10 cellular contexts compared by ENCODE assay signal in genomic region chr11:2166091-2166851, GRCh38. TPM values are rescaled to one million over a fixed set of nuclear protein-coding genes. Genes with fewer than 3 reads are reported as not detected.
A peak's percentile ranks its signal among the peaks of the same experiment; 100 is the strongest.
DNase-seq lines count a peak whose midpoint lies in the region; ATAC-seq, FAIRE-seq and TF ChIP-seq lines count a peak whose summit lies in the region.
"Had no signal": no experiment of that assay in that cellular context is flagged by ENCODE, and none has a peak within 500 bp of the region (broad histone marks: within the 10 kb centered on the region; RNA-seq: fewer than 3 reads in every experiment).

No MANE protein-coding gene starts in this region.

- H3K4me2 ChIP-seq in OCI-LY1 (ENCODE audit: low read length) = no peak overlapping the region
- H3K4me2 ChIP-seq in keratinocyte (ENCODE audit: control insufficient read depth, extremely low read depth, insufficient read depth, low read depth, low read length) = peak overlapping the region; percentile 10

- no peaks in the 10 kb centered on the region for H3K9me2 ChIP-seq in OCI-LY1 (ENCODE audit: low read depth, low read length)

- H3K4me1 Mint-ChIP-seq in Caco-2 (ENCODE audit: low read depth, unreplicated experiment) = no peaks in the 10 kb centered on the region

- H4K20me1 ChIP-seq in OCI-LY1 (ENCODE audit: insufficient read depth, low read length) (no peaks in the 10 kb centered on the region), keratinocyte (ENCODE audit: control insufficient read depth, extremely low read depth, insufficient read depth, low read length) (no peaks in the 10 kb centered on the region)

- no peak overlapping the region for H3K4me3 Mint-ChIP-seq in Caco-2 (ENCODE audit: unreplicated experiment)

- H2AFZ ChIP-seq in OCI-LY1 (ENCODE audit: low read length) (no peak overlapping the region), keratinocyte (ENCODE audit: control insufficient read depth, low read length) (peak overlapping the region; percentile 60)

- no peak overlapping the region for H3K27ac Mint-ChIP-seq in Caco-2 (ENCODE audit: unreplicated experiment)

- no peak overlapping the region for H3K27ac ChIP-seq in OCI-LY1 (ENCODE audit: low read depth, low read length, poor library complexity, severe bottlenecking)
- no peak overlapping the region for H3K27ac ChIP-seq in keratinocyte (ENCODE audit: control insufficient read depth, insufficient read depth, low read length)

- no TSS peak for BruUV-seq in Caco-2 (replicated peaks; lab: Mats Ljungman, UMichigan)

- ATAC-seq in HG03460 (IDR thresholded peaks at IDR 0.05; ENCODE audit: unreplicated experiment) (no peak), HG02938 (IDR thresholded peaks at IDR 0.05; ENCODE audit: unreplicated experiment) (no peak)

- no peaks in the 10 kb centered on the region for H3K36me3 ChIP-seq in Caco-2 (ENCODE audit: control insufficient read depth, insufficient read depth, low read length)
- H3K36me3 ChIP-seq in OCI-LY1 (ENCODE audit: insufficient read depth, low read length) = no peaks in the 10 kb centered on the region
- H3K36me3 ChIP-seq in keratinocyte (ENCODE audit: control insufficient read depth in 2 of 2, extremely low read depth in 1 of 2, insufficient read depth in 2 of 2, low read length in 2 of 2) = no peaks in the 10 kb centered on the region

- no peaks in the 10 kb centered on the region for H3K27me3 Mint-ChIP-seq in Caco-2 (ENCODE audit: insufficient read depth, unreplicated experiment)

- POLR2A ChIA-PET in Caco-2 (lab: Charles Lee) = no interaction called here

- H3K9me1 ChIP-seq in keratinocyte (ENCODE audit: control insufficient read depth, extremely low read depth, insufficient read depth, low read length) = no peaks in the 10 kb centered on the region

- CTCF ChIA-PET in Caco-2 (lab: Charles Lee) = interaction anchor here (3.9 to 11.5 kb wide), 2 partner anchors 10 to 15 kb away, joined by 18 to 168 read pairs; no protein-coding TSS in a partner anchor

- dilution Hi-C loops in keratinocyte (cut with MboI; ENCODE audit: extremely low pct_ligation_motif_present, low sequenced_read_pairs) = no loop called here

- H3K27me3 ChIP-seq in Caco-2 (replicated peaks; ENCODE audit: control insufficient read depth, insufficient read depth, low read length) (no peaks in the 10 kb centered on the region), OCI-LY1 (ENCODE audit: insufficient read depth, low read length) (no peaks in the 10 kb centered on the region), keratinocyte (ENCODE audit: control insufficient read depth, extremely low read depth, insufficient read depth, low read length) (no peaks in the 10 kb centered on the region)

- H3K79me2 ChIP-seq in OCI-LY1 (ENCODE audit: insufficient read depth, low read length) (no peaks in the 10 kb centered on the region), keratinocyte (ENCODE audit: control insufficient read depth, insufficient read depth, low read length) (no peaks in the 10 kb centered on the region)

- no peak for FAIRE-seq in keratinocyte (lab: Jason Lieb, UNC)
- FAIRE-seq: endometrium had no signal

- TF ChIP-seq CTCF in Caco-2 (IDR thresholded peaks at IDR 0.05; ENCODE audit: insufficient read depth in 1 of 2, low read depth in 1 of 2, low read length in 1 of 2, severe bottlenecking in 1 of 2, unreplicated experiment in 1 of 2) = peak; percentile 62 to 84
- TF ChIP-seq CTCF in OCI-LY1 (IDR thresholded peaks at IDR 0.05; ENCODE audit: low read length) = peak; percentile 49
- peak; percentile 56 to 95 (median 87) for TF ChIP-seq CTCF in keratinocyte (optimal IDR thresholded peaks at IDR 0.05 in 1 of 3, IDR thresholded peaks at IDR 0.05 in 1 of 3, conservative IDR thresholded peaks at IDR 0.05 in 1 of 3; ENCODE audit: extremely low read depth in 1 of 3, insufficient read depth in 2 of 3, low read length in 3 of 3)

- peak in 1 of 2 experiments; percentile 71 for DNase-seq in Caco-2
- peak; percentile 17 for DNase-seq in activated naive CD8-positive, alpha-beta T cell treated with anti-CD3 and anti-CD28 coated beads, Interleukin-2, amount 50 U/mL, for 16 hours (ENCODE audit: low read depth, low spot score)
- no peak for DNase-seq in keratinocyte (ENCODE audit: low read depth, low spot score)
- DNase-seq in stimulated activated CD8-positive, alpha-beta memory T cell treated with anti-CD3 and anti-CD28 coated beads, Interleukin-7, amount 100 ng/mL, for 48 hours (ENCODE audit: extremely low read depth in 1 of 2, low read depth in 1 of 2) = peak; percentile 18 to 20
- DNase-seq in hepatic stellate cell (ENCODE audit: low spot score) = no peak

- H3K4me1 ChIP-seq in Caco-2 = peaks cover 12% of the 10 kb centered on the region
- no peaks in the 10 kb centered on the region for H3K4me1 ChIP-seq in OCI-LY1 (ENCODE audit: insufficient read depth, low read length, severe bottlenecking)
- no peaks in the 10 kb centered on the region for H3K4me1 ChIP-seq in keratinocyte (ENCODE audit: control insufficient read depth, extremely low read depth, insufficient read depth, low read length)

- H3F3A ChIP-seq in OCI-LY1 (ENCODE audit: insufficient read depth, low read length) = no peaks in the 10 kb centered on the region

- H3K4me3 ChIP-seq in Caco-2 (ENCODE audit: low read depth, low read length) = no peak overlapping the region
- no peak overlapping the region for H3K4me3 ChIP-seq in OCI-LY1 (ENCODE audit: low read depth, low read length, poor library complexity, severe bottlenecking)
- H3K4me3 ChIP-seq in keratinocyte (ENCODE audit: control insufficient read depth in 2 of 3, extremely low read depth in 1 of 3, insufficient read depth in 2 of 3, low read depth in 1 of 3, low read length in 3 of 3) = peak overlapping the region in 1 of 3 experiments; percentile 5

- intact Hi-C loops in Caco-2 (cut with micrococcal nuclease; ENCODE audit: unreplicated experiment) = loop anchor here (1.0 kb wide), 2 partner anchors 15 to 133 kb away; no protein-coding TSS in a partner anchor

- H3K36me3 Mint-ChIP-seq in Caco-2 (ENCODE audit: insufficient read depth, unreplicated experiment) = no peaks in the 10 kb centered on the region

- H3K9ac ChIP-seq in OCI-LY1 (ENCODE audit: low read length) (no peak overlapping the region), keratinocyte (ENCODE audit: control insufficient read depth, extremely low read depth, insufficient read depth, low read length) (peak overlapping the region; percentile 15)

- no peaks in the 10 kb centered on the region for H3K9me3 ChIP-seq in Caco-2
- H3K9me3 ChIP-seq in OCI-LY1 (ENCODE audit: low read length) = no peaks in the 10 kb centered on the region
- no peaks in the 10 kb centered on the region for H3K9me3 ChIP-seq in keratinocyte (ENCODE audit: control insufficient read depth, low read depth, low read length)

- H3K9me3 Mint-ChIP-seq in Caco-2 (ENCODE audit: unreplicated experiment) = no peaks in the 10 kb centered on the region

RNA-seq across cellular contexts. Expression of gene INS, which starts 5.3 kb away (rescaled TPM):
- not detected in 2 replicates for total RNA-seq in Caco-2 (2022)
- not detected in 3 replicates for polyA plus RNA-seq in keratinocyte
- not detected for polyA plus RNA-seq in keratinocyte (2011; ENCODE audit: low read depth)
- polyA plus RNA-seq in keratinocyte (2011; cell fraction: cytosol; rRNA removed) = not detected in 2 replicates
- not detected in 2 replicates for polyA plus RNA-seq in keratinocyte (2011; cell fraction: nucleus; rRNA removed)
- polyA plus RNA-seq in keratinocyte (2012; ENCODE audit: low replicate concordance) = not detected in 2 replicates
- polyA minus RNA-seq in keratinocyte = not detected in 3 replicates
- polyA minus RNA-seq in keratinocyte (2011; cell fraction: cytosol; rRNA and poly(A)+ RNA removed) = not detected
- not detected in 2 replicates for polyA minus RNA-seq in keratinocyte (2011; cell fraction: nucleus; rRNA and poly(A)+ RNA removed)
- total RNA-seq: temporal lobe had no signal

RNA-seq across cellular contexts. Expression of gene TH, which starts 5.3 kb away (rescaled TPM):
- not detected in 2 replicates for total RNA-seq in Caco-2 (2022)
- polyA plus RNA-seq in keratinocyte = 0.50 to 0.86 TPM (median 0.67 TPM) in 3 replicates
- not detected for polyA plus RNA-seq in keratinocyte (2011; ENCODE audit: low read depth)
- 0.32 and 0.90 TPM in 2 replicates for polyA plus RNA-seq in keratinocyte (2011; cell fraction: cytosol; rRNA removed)
- 1.2 and 2.6 TPM in 2 replicates for polyA plus RNA-seq in keratinocyte (2011; cell fraction: nucleus; rRNA removed)
- polyA plus RNA-seq in keratinocyte (2012; ENCODE audit: low replicate concordance) = 0.31 and 1.4 TPM in 2 replicates
- 0.16 to 0.43 TPM in 2 of 3 replicates, not detected in the other for polyA minus RNA-seq in keratinocyte
- 0.96 TPM for polyA minus RNA-seq in keratinocyte (2011; cell fraction: cytosol; rRNA and poly(A)+ RNA removed)
- polyA minus RNA-seq in keratinocyte (2011; cell fraction: nucleus; rRNA and poly(A)+ RNA removed) = 0.78 TPM in 1 of 2 replicates, not detected in the other

RNA-seq across cellular contexts. Expression of gene IGF2, which starts 27.1 kb away (rescaled TPM):
- 1,375 and 1,397 TPM in 2 replicates for total RNA-seq in Caco-2 (2022)
- polyA plus RNA-seq in keratinocyte = 0.01 TPM in 2 of 3 replicates, not detected in the other
- polyA plus RNA-seq in keratinocyte (2011; ENCODE audit: low read depth) = 0.86 TPM
- 0.02 and 0.08 TPM in 2 replicates for polyA plus RNA-seq in keratinocyte (2011; cell fraction: cytosol; rRNA removed)
- 0.11 and 0.15 TPM in 2 replicates for polyA plus RNA-seq in keratinocyte (2011; cell fraction: nucleus; rRNA removed)
- polyA plus RNA-seq in keratinocyte (2012; ENCODE audit: low replicate concordance) = 0.63 and 1.9 TPM in 2 replicates
- polyA minus RNA-seq in keratinocyte = 0.85 TPM in 1 of 3 replicates, not detected in the others
- polyA minus RNA-seq in keratinocyte (2011; cell fraction: cytosol; rRNA and poly(A)+ RNA removed) = not detected
- polyA minus RNA-seq in keratinocyte (2011; cell fraction: nucleus; rRNA and poly(A)+ RNA removed) = 0.11 TPM in 1 of 2 replicates, not detected in the other

Comparison
In these comparisons a context has a peak if more than half of its experiments do, and no peak if none do; other contexts are left out.
1. DNase-seq: peak in activated naive CD8-positive, alpha-beta T cell treated with anti-CD3 and anti-CD28 coated beads, Interleukin-2, amount 50 U/mL, for 16 hours (single experiment) and stimulated activated CD8-positive, alpha-beta memory T cell treated with anti-CD3 and anti-CD28 coated beads, Interleukin-7, amount 100 ng/mL, for 48 hours (2 of 2); none in keratinocyte (single experiment) and hepatic stellate cell (single experiment).
2. Peak in every context shown above with its lines, with median percentiles within 50 percentile points of each other: CTCF ChIP-seq.